8 cellular contexts compared by ENCODE assay signal in the genomic region with DNA sequence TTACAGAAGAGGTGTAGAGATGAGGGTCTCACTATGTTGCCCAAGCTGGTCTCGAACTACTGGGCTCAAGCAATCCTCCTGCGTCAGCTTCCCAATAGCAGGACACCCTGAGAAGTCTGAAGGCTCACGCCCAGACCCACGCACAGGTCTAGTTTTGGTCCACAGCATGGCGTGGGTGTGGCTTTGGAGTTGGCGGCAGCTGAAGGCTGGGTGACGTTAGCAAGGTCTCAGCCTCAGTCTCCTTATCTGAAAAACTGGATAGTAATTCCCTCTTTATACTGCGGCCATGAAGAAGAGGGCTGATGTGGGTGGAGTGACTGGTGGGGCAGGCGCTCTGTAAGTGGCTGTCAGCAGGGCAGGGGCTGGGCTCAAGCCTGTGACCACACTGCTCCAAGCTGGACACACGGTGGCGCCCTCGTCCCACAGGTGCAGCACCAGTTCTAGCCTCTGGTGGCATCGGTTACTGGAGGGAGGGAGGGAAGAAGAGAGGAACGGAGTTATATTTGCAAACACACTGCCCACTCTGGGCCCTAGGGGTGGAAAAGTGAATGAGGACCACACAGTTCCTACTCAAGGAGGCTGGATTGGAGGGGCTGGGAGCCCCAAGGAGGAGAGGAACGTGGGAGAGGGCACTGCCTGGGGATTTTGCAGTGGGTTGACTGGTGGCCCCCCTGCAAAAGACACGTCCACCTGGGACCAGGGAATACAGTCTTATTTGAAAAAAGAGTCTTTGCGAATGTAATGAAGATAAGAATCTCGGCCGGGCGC. TPM values are rescaled to one million over a fixed set of nuclear protein-coding genes. Genes with fewer than 3 reads are reported as not detected.
DNase-seq lines count a peak whose midpoint lies in the region; ATAC-seq and TF ChIP-seq lines count a peak whose summit lies in the region.

No MANE protein-coding gene starts in this region.

- no TSS peak for BruUV-seq in Caco-2 (replicated peaks; lab: Mats Ljungman, UMichigan)
- BruUV-seq in Panc1 (replicated peaks; lab: Mats Ljungman, UMichigan), result no TSS peak

- H3K4me3 Mint-ChIP-seq in Caco-2 (ENCODE audit: unreplicated experiment), result peak overlapping the region; percentile 50
- peak overlapping the region in 6 of 10 donors; percentile 37 to 81 (median 62) for H3K4me3 Mint-ChIP-seq in naive thymus-derived CD8-positive, alpha-beta T cell
- peak overlapping the region; percentile 47 for H3K4me3 Mint-ChIP-seq in stimulated activated effector memory CD8-positive, alpha-beta T cell treated with anti-CD3 and anti-CD28 coated beads, Interleukin-12 subunit alpha, Interleukin-12 subunit beta, amount 100 ng/mL, for 72 hours

- POLR2A ChIA-PET in Caco-2 (lab: Charles Lee), result interaction anchor here (0.7 kb wide), 2 partner anchors 30 to 53 kb away, joined by 3 to 7 read pairs; no protein-coding TSS in a partner anchor
- POLR2A ChIA-PET in Panc1 (lab: Charles Lee), result no interaction called here
- POLR2A ChIA-PET in naive thymus-derived CD8-positive, alpha-beta T cell (lab: Charles Lee), result interaction anchor here (0.5 to 5.1 kb wide), 8 partner anchors 28 to 460 kb away, joined by 3 to 48 read pairs (median 4); a partner anchor contains a TSS

- no peak overlapping the region for H3K27ac ChIP-seq in Panc1 (ENCODE audit: low read length)

- in situ Hi-C loops in KBM-7 (cut with MboI; ENCODE audit: low pct_unique_long_range_greater_than_20kb, low sequenced_read_pairs), result no loop called here
- in situ Hi-C loops in Panc1 (cut with HindIII; ENCODE audit: low pct_unique_long_range_greater_than_20kb, low sequenced_read_pairs), result no loop called here

- ATAC-seq in GM21447 (IDR thresholded peaks at IDR 0.05; ENCODE audit: unreplicated experiment) (peak; percentile 76), Panc1 (peak; percentile 97), esophagus mucosa (peak; percentile 87)
- ATAC-seq in naive thymus-derived CD8-positive, alpha-beta T cell, result peak; percentile 99 to 100
- ATAC-seq in stimulated activated effector memory CD8-positive, alpha-beta T cell treated with anti-CD3 and anti-CD28 coated beads, Interleukin-12 subunit alpha, Interleukin-12 subunit beta, amount 100 ng/mL, for 72 hours, result peak; percentile 96

- H3K36me3 Mint-ChIP-seq in Caco-2 (ENCODE audit: insufficient read depth, unreplicated experiment), result no peaks in the 10 kb centered on the region
- no peaks in the 10 kb centered on the region for H3K36me3 Mint-ChIP-seq in naive thymus-derived CD8-positive, alpha-beta T cell
- peaks cover 5% of the 10 kb centered on the region for H3K36me3 Mint-ChIP-seq in stimulated activated effector memory CD8-positive, alpha-beta T cell treated with anti-CD3 and anti-CD28 coated beads, Interleukin-12 subunit alpha, Interleukin-12 subunit beta, amount 100 ng/mL, for 72 hours

- no peak overlapping the region for H3K4me3 ChIP-seq in Caco-2 (ENCODE audit: low read depth, low read length)
- H3K4me3 ChIP-seq in Panc1 (ENCODE audit: low read depth in 2 of 2, low read length in 2 of 2), result peak overlapping the region in 1 of 2 experiments; percentile 32; a peak in 1 of 4 replicates

- TF ChIP-seq CTCF in Caco-2 (IDR thresholded peaks at IDR 0.05; ENCODE audit: insufficient read depth in 1 of 2, low read depth in 1 of 2, low read length in 1 of 2, severe bottlenecking in 1 of 2, unreplicated experiment in 1 of 2) (peak; percentile 93 to 96), Panc1 (IDR thresholded peaks at IDR 0.05) (peak; percentile 89)

- DNase-seq in Caco-2 (peak; percentile 92 to 94), KBM-7 (peak; percentile 93), Panc1 (ENCODE audit: low read depth, low spot score) (no peak)
- peak; percentile 89 for DNase-seq in activated T-cell treated with anti-CD3 and anti-CD28 coated beads, Interleukin-2, amount 50 U/mL, for 1 hour
- peak; percentile 80 to 93 (median 86) for DNase-seq in naive thymus-derived CD8-positive, alpha-beta T cell
- peak; percentile 85 to 93 for DNase-seq in stimulated activated effector memory CD8-positive, alpha-beta T cell treated with anti-CD3 and anti-CD28 coated beads, Interleukin-12 subunit alpha, Interleukin-12 subunit beta, amount 100 ng/mL, for 72 hours (ENCODE audit: low spot score in 2 of 2)

- no peaks in the 10 kb centered on the region for H3K27me3 Mint-ChIP-seq in Caco-2 (ENCODE audit: insufficient read depth, unreplicated experiment)
- peaks cover 8 to 43% (median 15%) of the 10 kb centered on the region in 5 donors for H3K27me3 Mint-ChIP-seq in naive thymus-derived CD8-positive, alpha-beta T cell

- CTCF ChIA-PET in Caco-2 (lab: Charles Lee) (interaction anchor here (0.6 to 5.5 kb wide), 8 partner anchors 23 to 104 kb away, joined by 3 to 48 read pairs (median 4); no protein-coding TSS in a partner anchor), Panc1 (lab: Charles Lee) (interaction anchor here (0.7 to 1.6 kb wide), 3 partner anchors 29 to 61 kb away, joined by 3 to 12 read pairs (median 5); no protein-coding TSS in a partner anchor)

- H3K36me3 ChIP-seq in Caco-2 (ENCODE audit: control insufficient read depth, insufficient read depth, low read length), result no peaks in the 10 kb centered on the region
- no peaks in the 10 kb centered on the region for H3K36me3 ChIP-seq in Panc1 (ENCODE audit: control insufficient read depth, insufficient read depth, low read length)

- H3K4me1 ChIP-seq in Caco-2 (peaks cover 12% of the 10 kb centered on the region), Panc1 (ENCODE audit: control insufficient read depth, insufficient read depth, low read length) (peaks cover 16% of the 10 kb centered on the region)

- H3K27me3 ChIP-seq in Caco-2 (replicated peaks; ENCODE audit: control insufficient read depth, insufficient read depth, low read length) (no peaks in the 10 kb centered on the region), Panc1 (ENCODE audit: control insufficient read depth, insufficient read depth, low read length) (no peaks in the 10 kb centered on the region)

- intact Hi-C loops in Caco-2 (cut with micrococcal nuclease; ENCODE audit: unreplicated experiment) (loop anchor here (1.0 to 5.0 kb wide), 4 partner anchors 29 to 144 kb away; a partner anchor contains a TSS), Panc1 (cut with micrococcal nuclease; ENCODE audit: unreplicated experiment) (loop anchor here (2.0 kb wide), 2 partner anchors 28 to 54 kb away; no protein-coding TSS in a partner anchor)

- no peaks in the 10 kb centered on the region for H3K9me3 Mint-ChIP-seq in Caco-2 (ENCODE audit: unreplicated experiment)
- H3K9me3 Mint-ChIP-seq in naive thymus-derived CD8-positive, alpha-beta T cell, result no peaks in the 10 kb centered on the region
- H3K9me3 Mint-ChIP-seq in stimulated activated effector memory CD8-positive, alpha-beta T cell treated with anti-CD3 and anti-CD28 coated beads, Interleukin-12 subunit alpha, Interleukin-12 subunit beta, amount 100 ng/mL, for 72 hours, result no peaks in the 10 kb centered on the region

- no peaks in the 10 kb centered on the region for H3K9me3 ChIP-seq in Caco-2
- no peaks in the 10 kb centered on the region for H3K9me3 ChIP-seq in Panc1 (ENCODE audit: control insufficient read depth, insufficient read depth, low read depth, low read length)

- H3K27ac Mint-ChIP-seq in Caco-2 (ENCODE audit: unreplicated experiment), result peak overlapping the region; percentile 66
- peak overlapping the region in 2 of 10 donors; percentile 21 to 29 for H3K27ac Mint-ChIP-seq in naive thymus-derived CD8-positive, alpha-beta T cell
- H3K27ac Mint-ChIP-seq in stimulated activated effector memory CD8-positive, alpha-beta T cell treated with anti-CD3 and anti-CD28 coated beads, Interleukin-12 subunit alpha, Interleukin-12 subunit beta, amount 100 ng/mL, for 72 hours, result peak overlapping the region; percentile 58

- H3K4me1 Mint-ChIP-seq in Caco-2 (ENCODE audit: low read depth, unreplicated experiment), result peaks cover 18% of the 10 kb centered on the region
- peaks cover 13 to 31% (median 24%) of the 10 kb centered on the region in 4 donors for H3K4me1 Mint-ChIP-seq in naive thymus-derived CD8-positive, alpha-beta T cell
- H3K4me1 Mint-ChIP-seq in stimulated activated effector memory CD8-positive, alpha-beta T cell treated with anti-CD3 and anti-CD28 coated beads, Interleukin-12 subunit alpha, Interleukin-12 subunit beta, amount 100 ng/mL, for 72 hours, result peaks cover 53% of the 10 kb centered on the region

RNA-seq across cellular contexts. Expression of a gene that starts 19.6 kb away (rescaled TPM):
- total RNA-seq in Caco-2 (2022) (26.5 and 31.7 TPM in 2 replicates), Panc1 (2021; ENCODE audit: unreplicated experiment) (43.1 TPM), esophagus mucosa (10.5 TPM)
- polyA plus RNA-seq in Panc1 (2012; ENCODE audit: insufficient read length), result 49.6 TPM
- 1 to 10 TPM; 1.2 to 1.4 TPM for total RNA-seq in naive thymus-derived CD8-positive, alpha-beta T cell
- polyA plus RNA-seq in naive thymus-derived CD8-positive, alpha-beta T cell, result under 1 TPM in 1 of 3 donors, not detected in 2; 0.22 TPM

RNA-seq across cellular contexts. Expression of a gene that starts 21.5 kb away (rescaled TPM):
- 75.0 and 76.1 TPM in 2 replicates for total RNA-seq in Caco-2 (2022)
- total RNA-seq in Panc1 (2021; ENCODE audit: unreplicated experiment), result 62.5 TPM
- 91.2 TPM for polyA plus RNA-seq in Panc1 (2012; ENCODE audit: insufficient read length)
- 117 TPM for total RNA-seq in esophagus mucosa
- total RNA-seq in naive thymus-derived CD8-positive, alpha-beta T cell, result not detected
- polyA plus RNA-seq in naive thymus-derived CD8-positive, alpha-beta T cell, result not detected

RNA-seq across cellular contexts. Expression of a gene that starts 41.1 kb away (rescaled TPM):
- 33.2 and 35.2 TPM in 2 replicates for total RNA-seq in Caco-2 (2022)
- not detected for total RNA-seq in Panc1 (2021; ENCODE audit: unreplicated experiment)
- not detected for polyA plus RNA-seq in Panc1 (2012; ENCODE audit: insufficient read length)
- total RNA-seq in esophagus mucosa, result not detected
- total RNA-seq in naive thymus-derived CD8-positive, alpha-beta T cell, result not detected
- not detected for polyA plus RNA-seq in naive thymus-derived CD8-positive, alpha-beta T cell

RNA-seq across cellular contexts. Expression of a gene that starts 52.6 kb away (rescaled TPM):
- 3.6 TPM in 2 replicates for total RNA-seq in Caco-2 (2022)
- 7.1 TPM for total RNA-seq in Panc1 (2021; ENCODE audit: unreplicated experiment)
- polyA plus RNA-seq in Panc1 (2012; ENCODE audit: insufficient read length), result 7.5 TPM
- 4.3 TPM for total RNA-seq in esophagus mucosa
- total RNA-seq in naive thymus-derived CD8-positive, alpha-beta T cell, result 100 to 1,000 TPM; 233 to 235 TPM
- polyA plus RNA-seq in naive thymus-derived CD8-positive, alpha-beta T cell, result 100 to 1,000 TPM; 290 to 401 (median 329) TPM

Comparison
In these comparisons a context has a peak if more than half of its experiments do, and no peak if none do; other contexts are left out.
1. RNA of a gene that starts 21.5 kb away (total RNA-seq): 117 TPM in esophagus mucosa (single experiment), 75.0 to 76.1 TPM in Caco-2 and 62.5 TPM in Panc1 (single experiment); not detected in naive thymus-derived CD8-positive, alpha-beta T cell; every median in the first group is over 10 times any median in the second.
2. RNA of a gene that starts 41.1 kb away (total RNA-seq): 33.2 to 35.2 TPM in Caco-2; not detected in esophagus mucosa (single experiment), not detected in Panc1 (single experiment) and not detected in naive thymus-derived CD8-positive, alpha-beta T cell; every median in the first group is over 10 times any median in the second.
3. Peak in every context shown above with its lines, with median percentiles within 50 percentile points of each other: H3K4me3 Mint-ChIP-seq and ATAC-seq.